ENCODE assay signal across 2 cellular contexts in the genomic region with DNA sequence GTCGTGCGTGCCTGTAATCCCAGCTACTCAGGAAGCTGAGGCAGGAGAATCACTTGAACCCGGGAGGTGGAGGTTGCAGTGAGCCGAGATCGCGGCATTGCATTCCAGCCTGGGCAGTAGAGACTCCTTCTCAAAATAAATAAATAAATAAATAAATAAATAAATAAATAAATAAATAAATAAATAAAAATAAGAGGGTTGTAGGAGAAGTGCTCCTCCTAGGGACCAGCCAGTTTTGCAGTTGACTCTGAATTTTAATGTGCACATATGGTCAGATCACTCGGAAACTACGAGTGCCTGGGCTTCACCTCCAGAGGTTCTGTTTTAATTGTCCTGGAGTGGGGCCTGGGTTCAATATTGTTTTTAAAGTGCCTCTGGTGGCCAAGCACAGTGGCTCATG. TPM values are rescaled to one million over a fixed set of nuclear protein-coding genes. Genes with fewer than 3 reads are reported as not detected.
"Had no signal": no experiment of that assay in that cellular context is flagged by ENCODE, and none has a peak within 500 bp of the region (broad histone marks: within the 10 kb centered on the region; RNA-seq: fewer than 3 reads in every experiment).

No MANE protein-coding gene starts in this region.

RNA-seq across cellular contexts. Expression of a gene that starts 31.5 kb away (rescaled TPM):
- total RNA-seq: activated CD4-positive, alpha-beta T cell treated with anti-CD3 and anti-CD28 coated beads, Interleukin-2, amount 10 ng/mL, durations not matched to agents 7 days and 5 days; activated CD8-positive, alpha-beta T cell treated with anti-CD3 and anti-CD28 coated beads, Interleukin-2, amount 10 ng/mL, durations not matched to agents 7 days and 5 days had no signal
